In genomic region chr9:80251778-80252177, GRCh38 we compare ENCODE assay signal across 8 cellular contexts.
"Had no signal": no experiment of that assay in that cellular context is flagged by ENCODE, and none has a peak within 500 bp of the region (broad histone marks: within the 10 kb centered on the region; RNA-seq: fewer than 3 reads in every experiment).

No MANE protein-coding gene starts in this region.

- FAIRE-seq: HTR-8/SVneo, K562 had no signal

- DNase-seq: H7, HFFc6, KG1 had no signal

- ATAC-seq: GM23338, HCT116, K562 had no signal

- H3K36me3 ChIP-seq: HAP-1 had no signal

- H3K4me1 ChIP-seq: HAP-1 had no signal

- H2AFZ ChIP-seq: GM23338 had no signal

- H3K4me2 ChIP-seq: GM23338 had no signal

- H3K4me3 ChIP-seq: GM23338, HAP-1, K562 had no signal

- H3K9me3 ChIP-seq: HAP-1 had no signal
